ENCODE assay signal across 8 cellular contexts in genomic region chr16:87278191-87279093, GRCh38. TPM values are rescaled to one million over a fixed set of nuclear protein-coding genes. Genes with fewer than 3 reads are reported as not detected.
DNase-seq lines count a peak whose midpoint lies in the region; ATAC-seq and TF ChIP-seq lines count a peak whose summit lies in the region.

No MANE protein-coding gene starts in this region.

- peaks cover 47% of the 10 kb centered on the region for H3K27me3 ChIP-seq in gastroesophageal sphincter

- TF ChIP-seq CTCF in gastroesophageal sphincter (IDR thresholded peaks at IDR 0.05) (peak in 3 of 4 experiments; percentile 77 to 86 (median 85)), osteocyte (IDR thresholded peaks at IDR 0.05) (peak; percentile 98)

- H3K4me1 ChIP-seq in gastroesophageal sphincter: peaks cover 0 to 6% (median 2%) of the 10 kb centered on the region in 3 donors

- intact Hi-C loops in activated T-helper 2 cell treated with anti-CD3 and anti-CD28 coated beads, Interferon-gamma antibody, Interleukin-2, Interleukin-4, amounts not matched to agents 10 μg/mL and 5 μg/mL and 100 μg/mL, durations not matched to agents 14 hours and 24 hours and 36 hours (cut with micrococcal nuclease): loop anchor here (1.0 to 5.0 kb wide), 2 partner anchors 36 to 75 kb away; no protein-coding TSS in a partner anchor

- peak; percentile 88 for ATAC-seq in gastroesophageal sphincter
- ATAC-seq in HG03521 (IDR thresholded peaks at IDR 0.05; ENCODE audit: unreplicated experiment): no peak

- 41 to 81% methylated on average over 3 to 16 of the region's 38 CpGs for WGBS in gastroesophageal sphincter (ENCODE audit: low coverage in 1 of 2), 2 donors

- H3K36me3 Mint-ChIP-seq in activated T-helper 2 cell treated with anti-CD3 and anti-CD28 coated beads, Interferon-gamma antibody, Interleukin-2, Interleukin-4, amounts not matched to agents 10 μg/mL and 5 μg/mL and 100 μg/mL, durations not matched to agents 14 hours and 24 hours and 36 hours (ENCODE audit: low read depth): no peaks in the 10 kb centered on the region
- no peaks in the 10 kb centered on the region for H3K36me3 Mint-ChIP-seq in osteocyte (ENCODE audit: unreplicated experiment)

- TF ChIP-seq EP300 in gastroesophageal sphincter (IDR thresholded peaks at IDR 0.05): no peak

- no peaks in the 10 kb centered on the region for H3K27me3 Mint-ChIP-seq in activated T-helper 2 cell treated with anti-CD3 and anti-CD28 coated beads, Interferon-gamma antibody, Interleukin-2, Interleukin-4, amounts not matched to agents 10 μg/mL and 5 μg/mL and 100 μg/mL, durations not matched to agents 14 hours and 24 hours and 36 hours (ENCODE audit: low read depth)
- no peaks in the 10 kb centered on the region for H3K27me3 Mint-ChIP-seq in osteocyte (ENCODE audit: unreplicated experiment)

- H3K4me1 Mint-ChIP-seq in activated T-helper 2 cell treated with anti-CD3 and anti-CD28 coated beads, Interferon-gamma antibody, Interleukin-2, Interleukin-4, amounts not matched to agents 10 μg/mL and 5 μg/mL and 100 μg/mL, durations not matched to agents 14 hours and 24 hours and 36 hours (ENCODE audit: low read depth): peaks cover 15% of the 10 kb centered on the region
- peaks cover 37% of the 10 kb centered on the region for H3K4me1 Mint-ChIP-seq in osteocyte (ENCODE audit: unreplicated experiment)

- H3K4me3 ChIP-seq in gastroesophageal sphincter: no peak overlapping the region

- no peak overlapping the region for H3K27ac ChIP-seq in gastroesophageal sphincter

- no peak overlapping the region for H3K27ac Mint-ChIP-seq in activated T-helper 2 cell treated with anti-CD3 and anti-CD28 coated beads, Interferon-gamma antibody, Interleukin-2, Interleukin-4, amounts not matched to agents 10 μg/mL and 5 μg/mL and 100 μg/mL, durations not matched to agents 14 hours and 24 hours and 36 hours
- peak overlapping the region; percentile 3 for H3K27ac Mint-ChIP-seq in osteocyte (ENCODE audit: unreplicated experiment)

- H3K9me3 ChIP-seq in gastroesophageal sphincter: no peaks in the 10 kb centered on the region

- no peaks in the 10 kb centered on the region for H3K36me3 ChIP-seq in gastroesophageal sphincter

- H3K9me3 Mint-ChIP-seq in activated T-helper 2 cell treated with anti-CD3 and anti-CD28 coated beads, Interferon-gamma antibody, Interleukin-2, Interleukin-4, amounts not matched to agents 10 μg/mL and 5 μg/mL and 100 μg/mL, durations not matched to agents 14 hours and 24 hours and 36 hours: no peaks in the 10 kb centered on the region
- no peaks in the 10 kb centered on the region for H3K9me3 Mint-ChIP-seq in osteocyte (ENCODE audit: unreplicated experiment)

- no peak for TF ChIP-seq POLR2A in gastroesophageal sphincter (IDR thresholded peaks at IDR 0.05)

- DNase-seq in C1 segment of cervical spinal cord (lab: John Stamatoyannopoulos, UW) (peak in 13 of 14 donors; percentile 4 to 79 (median 36)), GM19240 (ENCODE audit: insufficient read length, low spot score) (peak; percentile 72), NCI-H748 treated with DMSO at 0.1 percent for 48 hours (lab: John Stamatoyannopoulos, UW) (peak; percentile 1), osteocyte (ENCODE audit: extremely low spot score, unreplicated experiment) (peak; percentile 94), NCI-H187 (lab: John Stamatoyannopoulos, UW) (no peak)
- DNase-seq in activated T-helper 2 cell treated with anti-CD3 and anti-CD28 coated beads, Interferon-gamma antibody, Interleukin-2, Interleukin-4, amounts not matched to agents 10 μg/mL and 5 μg/mL and 100 μg/mL, durations not matched to agents 14 hours and 24 hours and 36 hours (ENCODE audit: low spot score): peak; percentile 49

- H3K4me3 Mint-ChIP-seq in activated T-helper 2 cell treated with anti-CD3 and anti-CD28 coated beads, Interferon-gamma antibody, Interleukin-2, Interleukin-4, amounts not matched to agents 10 μg/mL and 5 μg/mL and 100 μg/mL, durations not matched to agents 14 hours and 24 hours and 36 hours (ENCODE audit: low read depth): no peak overlapping the region
- H3K4me3 Mint-ChIP-seq in osteocyte (ENCODE audit: unreplicated experiment): no peak overlapping the region

RNA-seq across cellular contexts. Expression of gene C16orf95, which starts 38.8 kb away (rescaled TPM):
- total RNA-seq in activated T-helper 2 cell treated with anti-CD3 and anti-CD28 coated beads, Interferon-gamma antibody, Interleukin-2, Interleukin-4, amounts not matched to agents 10 μg/mL and 5 μg/mL and 100 μg/mL, durations not matched to agents 14 hours and 24 hours and 36 hours: 12.3 and 12.4 TPM in 2 replicates
- 1 to 10 TPM in 3 of 4 donors, under 1 TPM in 1; 0.67 to 4.2 (median 2.2) TPM for total RNA-seq in gastroesophageal sphincter
- total RNA-seq in osteocyte: 5.0 and 8.3 TPM in 2 replicates

Comparison
In these comparisons a context has a peak if more than half of its experiments do, and no peak if none do; other contexts are left out.
1. DNase-seq: peak in C1 segment of cervical spinal cord (13 of 14), GM19240 (single experiment), NCI-H748 treated with DMSO at 0.1 percent for 48 hours (single experiment), activated T-helper 2 cell treated with anti-CD3 and anti-CD28 coated beads, Interferon-gamma antibody, Interleukin-2, Interleukin-4, amounts not matched to agents 10 μg/mL and 5 μg/mL and 100 μg/mL, durations not matched to agents 14 hours and 24 hours and 36 hours (single experiment) and osteocyte (single experiment); none in NCI-H187 (0 of 2).